2 cellular contexts compared by ENCODE assay signal in the genomic region with DNA sequence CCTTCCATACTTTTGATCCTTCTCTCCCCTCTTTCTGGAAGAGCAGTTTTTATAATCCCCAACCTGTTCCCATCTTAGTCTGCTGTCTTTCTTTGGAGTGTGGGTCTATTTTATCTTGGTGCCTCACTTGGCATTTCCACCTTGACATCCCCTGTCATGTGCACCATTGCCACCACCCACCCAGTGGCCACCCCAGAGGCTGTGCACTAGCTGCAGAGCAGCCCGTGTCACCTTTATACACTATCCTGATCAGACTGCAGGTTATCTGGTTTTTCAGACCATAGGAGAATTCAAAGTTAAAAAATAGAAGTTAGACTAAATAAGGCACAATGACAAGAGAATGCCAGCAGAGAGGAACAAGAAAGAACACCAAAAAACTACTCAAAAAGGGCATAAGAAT.
A peak's percentile ranks its signal among the peaks of the same experiment; 100 is the strongest.
TF ChIP-seq lines count a peak whose summit lies in the region.

No MANE protein-coding gene starts in this region.

TF ChIP-seq in HepG2, 621 proteins besides CTCF, POLR2A, EP300 and RAD21:
- TF ChIP-seq ZNF7 (CRISPR knock-in tag; IDR thresholded peaks at IDR 0.05) (peak; percentile 63; the same call in 1 of the 2 replicates), YEATS2 (CRISPR knock-in tag; IDR thresholded peaks at IDR 0.05; ENCODE audit: borderline replicate concordance) (no peak)

TF ChIP-seq in H1, 55 proteins besides CTCF, POLR2A, EP300 and RAD21:
- no peak for TF ChIP-seq CHD2 (IDR thresholded peaks at IDR 0.05; ENCODE audit: low read length)
- no peak for TF ChIP-seq HDAC2 (IDR thresholded peaks at IDR 0.05; ENCODE audit: borderline replicate concordance in 1 of 2, low read depth in 2 of 2, low read length in 2 of 2)
- TF ChIP-seq TBP (IDR thresholded peaks at IDR 0.05; ENCODE audit: low read depth, low read length): no peak
- no peak for TF ChIP-seq RBBP5 (IDR thresholded peaks at IDR 0.05; ENCODE audit: borderline replicate concordance, low read depth, low read length)
- TF ChIP-seq CEBPB (IDR thresholded peaks at IDR 0.05; ENCODE audit: low read depth, low read length): no peak
- no peak for TF ChIP-seq BRCA1 (IDR thresholded peaks at IDR 0.05; ENCODE audit: low read depth, low read length)
- TF ChIP-seq SRF (IDR thresholded peaks at IDR 0.05; ENCODE audit: low read depth, low read length): no peak
- TF ChIP-seq YY1 (IDR thresholded peaks at IDR 0.05; ENCODE audit: low read depth, low read length): no peak
- no peak for TF ChIP-seq TAF7 (optimal IDR thresholded peaks at IDR 0.05; ENCODE audit: borderline replicate concordance, low read depth, low read length)
- TF ChIP-seq CREB1 (IDR thresholded peaks at IDR 0.05): no peak
- TF ChIP-seq TAF1 (IDR thresholded peaks at IDR 0.05; ENCODE audit: low read depth, low read length): no peak
- TF ChIP-seq FOSL1 (IDR thresholded peaks at IDR 0.05; ENCODE audit: insufficient read depth, low read depth, low read length): no peak
- TF ChIP-seq EZH2 (IDR thresholded peaks at IDR 0.05; ENCODE audit: low read depth, low read length, severe bottlenecking): no peak
- no peak for TF ChIP-seq MAFK (IDR thresholded peaks at IDR 0.05; ENCODE audit: low read depth, low read length)
- TF ChIP-seq BCL11A (IDR thresholded peaks at IDR 0.05; ENCODE audit: low read depth in 2 of 2, low read length in 2 of 2): no peak
- no peak for TF ChIP-seq CTBP2 (IDR thresholded peaks at IDR 0.05; ENCODE audit: borderline replicate concordance, insufficient read depth, insufficient read length, low read length)
